12 cellular contexts compared by ENCODE assay signal in genomic region chr3:101853465-101853864, GRCh38. TPM values are rescaled to one million over a fixed set of nuclear protein-coding genes. Genes with fewer than 3 reads are reported as not detected.
DNase-seq lines count a peak whose midpoint lies in the region; ATAC-seq, FAIRE-seq and TF ChIP-seq lines count a peak whose summit lies in the region.
"Had no signal": no experiment of that assay in that cellular context is flagged by ENCODE, and none has a peak within 500 bp of the region (broad histone marks: within the 10 kb centered on the region; RNA-seq: fewer than 3 reads in every experiment).

No MANE protein-coding gene starts in this region.

- dilution Hi-C loops in keratinocyte (cut with MboI; ENCODE audit: extremely low pct_ligation_motif_present, low sequenced_read_pairs) = no loop called here

- H4K20me1 ChIP-seq in keratinocyte (ENCODE audit: control insufficient read depth, extremely low read depth, insufficient read depth, low read length) = peaks cover 7% of the 10 kb centered on the region

- H3K9me3 Mint-ChIP-seq in activated T-cell treated with anti-CD3 and anti-CD28 coated beads, Interleukin-2, amount 50 U/mL, for 24 hours = no peaks in the 10 kb centered on the region
- no peaks in the 10 kb centered on the region for H3K9me3 Mint-ChIP-seq in activated CD8-positive, alpha-beta T cell treated with anti-CD3 and anti-CD28 coated beads, Interleukin-2, amount 10 ng/mL, durations not matched to agents 7 days and 5 days (ENCODE audit: insufficient read depth)

- peak overlapping the region; percentile 18 for H3K4me2 ChIP-seq in keratinocyte (ENCODE audit: control insufficient read depth, extremely low read depth, insufficient read depth, low read depth, low read length)

- peaks cover 36 to 44% of the 10 kb centered on the region in 2 experiments for H3K36me3 ChIP-seq in keratinocyte (ENCODE audit: control insufficient read depth in 2 of 2, extremely low read depth in 1 of 2, insufficient read depth in 2 of 2, low read length in 2 of 2)
- H3K36me3 ChIP-seq in stomach = peaks cover 59 to 69% (median 68%) of the 10 kb centered on the region in 4 donors

- no peak overlapping the region for H3K27ac ChIP-seq in keratinocyte (ENCODE audit: control insufficient read depth, insufficient read depth, low read length)
- peak overlapping the region; percentile 34 to 100 (median 96) for H3K27ac ChIP-seq in stomach
- no peak overlapping the region for H3K27ac ChIP-seq in caudate nucleus (ENCODE audit: low read depth, low read length)
- H3K27ac ChIP-seq: KMS-11 had no signal

- peaks cover 3% of the 10 kb centered on the region for H3K9me1 ChIP-seq in keratinocyte (ENCODE audit: control insufficient read depth, extremely low read depth, insufficient read depth, low read length)

- H3K4me3 ChIP-seq in keratinocyte (ENCODE audit: control insufficient read depth in 2 of 3, extremely low read depth in 1 of 3, insufficient read depth in 2 of 3, low read depth in 1 of 3, low read length in 3 of 3) (peak overlapping the region in 1 of 3 experiments; percentile 24), stomach (peak overlapping the region in 2 of 4 donors; percentile 62 to 79)

- no peak for DNase-seq in activated T-cell treated with anti-CD3 and anti-CD28 coated beads, Interleukin-2, amount 50 U/mL, for 24 hours
- DNase-seq in activated T-cell treated with anti-CD3 and anti-CD28 coated beads for 4 hours (no peak), keratinocyte (ENCODE audit: low read depth, low spot score) (no peak), stomach (no peak), caudate nucleus (lab: John Stamatoyannopoulos, UW) (no peak), OCI-M1 (lab: John Stamatoyannopoulos, UW) (no peak)
- no peak for DNase-seq in activated CD8-positive, alpha-beta T cell treated with anti-CD3 and anti-CD28 coated beads, Interleukin-2, amount 10 ng/mL, durations not matched to agents 7 days and 5 days
- DNase-seq: activated gamma-delta T cell treated with Interleukin-2 at 50 U/mL for 16 hours, NCI-H2081 treated with DMSO at 0.1 percent for 48 hours had no signal

- peak overlapping the region; percentile 97 for H3K4me3 Mint-ChIP-seq in activated T-cell treated with anti-CD3 and anti-CD28 coated beads, Interleukin-2, amount 50 U/mL, for 24 hours
- H3K4me3 Mint-ChIP-seq in activated CD8-positive, alpha-beta T cell treated with anti-CD3 and anti-CD28 coated beads, Interleukin-2, amount 10 ng/mL, durations not matched to agents 7 days and 5 days = no peak overlapping the region

- peaks cover 73% of the 10 kb centered on the region for H3K4me1 Mint-ChIP-seq in activated T-cell treated with anti-CD3 and anti-CD28 coated beads, Interleukin-2, amount 50 U/mL, for 24 hours (ENCODE audit: low read depth)
- peaks cover 60% of the 10 kb centered on the region for H3K4me1 Mint-ChIP-seq in activated CD8-positive, alpha-beta T cell treated with anti-CD3 and anti-CD28 coated beads, Interleukin-2, amount 10 ng/mL, durations not matched to agents 7 days and 5 days (ENCODE audit: low read depth)

- H2AFZ ChIP-seq in keratinocyte (ENCODE audit: control insufficient read depth, low read length) = no peak overlapping the region

- H3K9ac ChIP-seq in keratinocyte (ENCODE audit: control insufficient read depth, extremely low read depth, insufficient read depth, low read length) = no peak overlapping the region
- H3K9ac ChIP-seq: KMS-11 had no signal

- no peaks in the 10 kb centered on the region for H3K27me3 Mint-ChIP-seq in activated T-cell treated with anti-CD3 and anti-CD28 coated beads, Interleukin-2, amount 50 U/mL, for 24 hours
- no peaks in the 10 kb centered on the region for H3K27me3 Mint-ChIP-seq in activated CD8-positive, alpha-beta T cell treated with anti-CD3 and anti-CD28 coated beads, Interleukin-2, amount 10 ng/mL, durations not matched to agents 7 days and 5 days (ENCODE audit: low read depth)

- WGBS in stomach, 5 donors = 50 to 76% (median 65%) methylated on average over 4 of the region's 4 CpGs

- H3K4me1 ChIP-seq in keratinocyte (ENCODE audit: control insufficient read depth, extremely low read depth, insufficient read depth, low read length) (peaks cover 22% of the 10 kb centered on the region), stomach (peaks cover 35 to 78% (median 60%) of the 10 kb centered on the region in 4 donors)

- no peak for ATAC-seq in activated CD8-positive, alpha-beta T cell treated with anti-CD3 and anti-CD28 coated beads, Interleukin-2, amount 10 ng/mL, durations not matched to agents 7 days and 5 days
- ATAC-seq in GM19397 (IDR thresholded peaks at IDR 0.05; ENCODE audit: unreplicated experiment) = no peak
- ATAC-seq: Panc1 had no signal

- POLR2A ChIA-PET in activated CD8-positive, alpha-beta T cell treated with anti-CD3 and anti-CD28 coated beads, Interleukin-2, amount 10 ng/mL, durations not matched to agents 7 days and 5 days (lab: Charles Lee) = interaction anchor here (1.0 to 7.9 kb wide), 6 partner anchors 10 to 84 kb away, joined by 3 to 298 read pairs (median 6); no protein-coding TSS in a partner anchor

- peaks cover 86% of the 10 kb centered on the region for H3K36me3 Mint-ChIP-seq in activated T-cell treated with anti-CD3 and anti-CD28 coated beads, Interleukin-2, amount 50 U/mL, for 24 hours (ENCODE audit: low read depth)
- peaks cover 83% of the 10 kb centered on the region for H3K36me3 Mint-ChIP-seq in activated CD8-positive, alpha-beta T cell treated with anti-CD3 and anti-CD28 coated beads, Interleukin-2, amount 10 ng/mL, durations not matched to agents 7 days and 5 days (ENCODE audit: low read depth)

- FAIRE-seq in keratinocyte (lab: Jason Lieb, UNC) = no peak

- CTCF ChIA-PET in activated CD8-positive, alpha-beta T cell treated with anti-CD3 and anti-CD28 coated beads, Interleukin-2, amount 10 ng/mL, durations not matched to agents 7 days and 5 days (lab: Charles Lee) = interaction anchor here (1.1 to 3.2 kb wide), 4 partner anchors 39 to 376 kb away, joined by 4 to 26 read pairs (median 9); no protein-coding TSS in a partner anchor

- H3K27me3 ChIP-seq in keratinocyte (ENCODE audit: control insufficient read depth, extremely low read depth, insufficient read depth, low read length) (no peaks in the 10 kb centered on the region), stomach (no peaks in the 10 kb centered on the region)

- TF ChIP-seq CTCF in keratinocyte (optimal IDR thresholded peaks at IDR 0.05 in 1 of 3, IDR thresholded peaks at IDR 0.05 in 1 of 3, conservative IDR thresholded peaks at IDR 0.05 in 1 of 3; ENCODE audit: extremely low read depth in 1 of 3, insufficient read depth in 2 of 3, low read length in 3 of 3) (no peak), stomach (IDR thresholded peaks at IDR 0.05) (no peak)

- no peak for TF ChIP-seq EP300 in stomach (IDR thresholded peaks at IDR 0.05)

- H3K27ac Mint-ChIP-seq in activated T-cell treated with anti-CD3 and anti-CD28 coated beads, Interleukin-2, amount 50 U/mL, for 24 hours = peak overlapping the region; percentile 49
- peak overlapping the region; percentile 26 for H3K27ac Mint-ChIP-seq in activated CD8-positive, alpha-beta T cell treated with anti-CD3 and anti-CD28 coated beads, Interleukin-2, amount 10 ng/mL, durations not matched to agents 7 days and 5 days

- intact Hi-C loops in stomach (cut with DNase I; ENCODE audit: low total_unique reads) = no loop called here

- TF ChIP-seq POLR2A in stomach (IDR thresholded peaks at IDR 0.05) = no peak

- peaks cover 49% of the 10 kb centered on the region for H3K79me2 ChIP-seq in keratinocyte (ENCODE audit: control insufficient read depth, insufficient read depth, low read length)

- no peaks in the 10 kb centered on the region for H3K9me3 ChIP-seq in keratinocyte (ENCODE audit: control insufficient read depth, low read depth, low read length)
- no peaks in the 10 kb centered on the region for H3K9me3 ChIP-seq in stomach

RNA-seq across cellular contexts. Expression of gene NFKBIZ, which starts 4.2 kb away (rescaled TPM):
- 10 to 100 TPM; 45.3 to 48.1 TPM for total RNA-seq in activated CD8-positive, alpha-beta T cell treated with anti-CD3 and anti-CD28 coated beads, Interleukin-2, amount 10 ng/mL, durations not matched to agents 7 days and 5 days
- polyA plus RNA-seq in keratinocyte (24.6 to 133 TPM (median 88.9 TPM) in 3 replicates), stomach (10 to 100 TPM; 11.5 to 21.1 (median 14.4) TPM)
- 42.2 TPM for polyA plus RNA-seq in keratinocyte (2011; ENCODE audit: low read depth)
- polyA plus RNA-seq in keratinocyte (2011; cell fraction: cytosol; rRNA removed) = 20.8 and 25.5 TPM in 2 replicates
- polyA plus RNA-seq in keratinocyte (2011; cell fraction: nucleus; rRNA removed) = 190 and 207 TPM in 2 replicates
- polyA plus RNA-seq in keratinocyte (2012; ENCODE audit: low replicate concordance) = 9.0 and 40.2 TPM in 2 replicates
- polyA minus RNA-seq in keratinocyte = 17.8 to 168 TPM (median 144 TPM) in 3 replicates
- polyA minus RNA-seq in keratinocyte (2011; cell fraction: cytosol; rRNA and poly(A)+ RNA removed) = 35.3 TPM
- 161 and 247 TPM in 2 replicates for polyA minus RNA-seq in keratinocyte (2011; cell fraction: nucleus; rRNA and poly(A)+ RNA removed)
- total RNA-seq in stomach = 100 to 1,000 TPM in 2 of 5 donors, 10 to 100 TPM in 3; 37.1 to 199 (median 84.0) TPM

Comparison
In these comparisons a context has a peak if more than half of its experiments do, and no peak if none do; other contexts are left out.
1. H3K27ac ChIP-seq: peak in stomach (5 of 5); none in keratinocyte (single experiment) and caudate nucleus (single experiment).